In genomic region chr16:70746040-70746707, GRCh38 we compare ENCODE assay signal across 8 cellular contexts. TPM values are rescaled to one million over a fixed set of nuclear protein-coding genes. Genes with fewer than 3 reads are reported as not detected.
DNase-seq lines count a peak whose midpoint lies in the region; ATAC-seq, FAIRE-seq and TF ChIP-seq lines count a peak whose summit lies in the region.

No MANE protein-coding gene starts in this region.

- DNase-seq in A549 (ENCODE audit: low read depth in 1 of 2, low spot score in 1 of 2) (peak; percentile 68 to 79), glomerular visceral epithelial cell (ENCODE audit: extremely low spot score) (peak; percentile 49), small intestine (peak; percentile 40), KBM-7 (no peak), NCI-H1105 (lab: John Stamatoyannopoulos, UW) (no peak), NCI-H1092 (lab: John Stamatoyannopoulos, UW) (no peak)
- peak; percentile 30 for DNase-seq in activated CD8-positive, alpha-beta T cell treated with anti-CD3 and anti-CD28 coated beads for 36 hours

- H3K4me3 ChIP-seq in A549 (no peak overlapping the region), small intestine (ENCODE audit: low read depth in 1 of 2, low read length in 2 of 2) (no peak overlapping the region)

- H3K9me3 ChIP-seq in A549 (0 out of 3 replicates have a peak, but pooled peaks cover 2% of the 10 kb centered on the region), small intestine (ENCODE audit: control insufficient read depth, low read depth) (no peaks in the 10 kb centered on the region)

- FAIRE-seq in A549 (lab: Jason Lieb, UNC) (no peak), small intestine (lab: Jason Lieb, UNC) (no peak)

- peak; percentile 74 to 78 for ATAC-seq in A549
- peak; percentile 7 for ATAC-seq in HG02678 (IDR thresholded peaks at IDR 0.05; ENCODE audit: unreplicated experiment)
- ATAC-seq in activated CD8-positive, alpha-beta T cell treated with anti-CD3 and anti-CD28 coated beads for 36 hours: peak; percentile 32

- in situ Hi-C loops in KBM-7 (cut with MboI; ENCODE audit: low pct_unique_long_range_greater_than_20kb, low sequenced_read_pairs): no loop called here

- no peaks in the 10 kb centered on the region for H3K27me3 Mint-ChIP-seq in activated CD8-positive, alpha-beta T cell treated with anti-CD3 and anti-CD28 coated beads for 36 hours

- 3% methylated on average over 10 of the region's 12 CpGs for WGBS in A549 (ENCODE audit: missing lambda C conversion rate)
- WGBS in small intestine, 3 donors: 22 to 42% (median 28%) methylated on average over 12 of the region's 12 CpGs

- no peak for TF ChIP-seq EP300 in A549 (IDR thresholded peaks at IDR 0.05)

- no peak for TF ChIP-seq POLR2A in A549 (IDR thresholded peaks at IDR 0.05; ENCODE audit: low read length)

- H3K27ac Mint-ChIP-seq in activated CD8-positive, alpha-beta T cell treated with anti-CD3 and anti-CD28 coated beads for 36 hours: peak overlapping the region; percentile 72

- H3K4me1 Mint-ChIP-seq in activated CD8-positive, alpha-beta T cell treated with anti-CD3 and anti-CD28 coated beads for 36 hours (ENCODE audit: low read depth): peaks cover 37% of the 10 kb centered on the region

- H3K4me1 ChIP-seq in A549 (peaks cover 68% of the 10 kb centered on the region), small intestine (ENCODE audit: control insufficient read depth in 2 of 2, insufficient read depth in 1 of 2, low read depth in 1 of 2, low read length in 1 of 2) (peaks cover 3 to 17% of the 10 kb centered on the region in 2 donors)

- peaks cover 2% of the 10 kb centered on the region for H3K9me3 Mint-ChIP-seq in activated CD8-positive, alpha-beta T cell treated with anti-CD3 and anti-CD28 coated beads for 36 hours

- H3K27me3 ChIP-seq in small intestine (ENCODE audit: control insufficient read depth in 2 of 2, insufficient read depth in 2 of 2, low read length in 2 of 2): no peaks in the 10 kb centered on the region

- H3K4me2 ChIP-seq in A549: peak overlapping the region; percentile 71

- H3K27ac ChIP-seq in A549 (peak overlapping the region; percentile 94 to 97), small intestine (ENCODE audit: low read depth in 1 of 2, low read length in 1 of 2) (peak overlapping the region; percentile 60 to 86)

- H3K36me3 ChIP-seq in small intestine (ENCODE audit: control insufficient read depth in 2 of 2, insufficient read depth in 2 of 2, low read length in 2 of 2): peaks cover 2 to 11% of the 10 kb centered on the region in 2 donors

- TF ChIP-seq RAD21 in A549 (conservative IDR thresholded peaks at IDR 0.05 in 1 of 2, IDR thresholded peaks at IDR 0.05 in 1 of 2): no peak

- intact Hi-C loops in activated CD8-positive, alpha-beta T cell treated with anti-CD3 and anti-CD28 coated beads for 36 hours (cut with micrococcal nuclease): no loop called here

- CTCF ChIA-PET in A549 (lab: Yijun Ruan, JAX): interaction anchor here (1.1 to 5.1 kb wide), 7 partner anchors 11 to 67 kb away, joined by 3 to 35 read pairs (median 4); no protein-coding TSS in a partner anchor
- CTCF ChIA-PET in activated CD8-positive, alpha-beta T cell treated with anti-CD3 and anti-CD28 coated beads for 36 hours (lab: Charles Lee): no interaction called here

- H3K36me3 Mint-ChIP-seq in activated CD8-positive, alpha-beta T cell treated with anti-CD3 and anti-CD28 coated beads for 36 hours (ENCODE audit: low read depth): peaks cover 27% of the 10 kb centered on the region

- H3K4me3 Mint-ChIP-seq in activated CD8-positive, alpha-beta T cell treated with anti-CD3 and anti-CD28 coated beads for 36 hours: no peak overlapping the region

- POLR2A ChIA-PET in A549 (lab: Yijun Ruan, JAX): interaction anchor here (1.1 to 1.3 kb wide), 4 partner anchors 15 to 365 kb away, joined by 3 to 5 read pairs (median 3); no protein-coding TSS in a partner anchor
- POLR2A ChIA-PET in activated CD8-positive, alpha-beta T cell treated with anti-CD3 and anti-CD28 coated beads for 36 hours (lab: Charles Lee): interaction anchor here (0.9 to 1.6 kb wide), 2 partner anchors 8 to 50 kb away, joined by 3 to 12 read pairs; no protein-coding TSS in a partner anchor

- TF ChIP-seq CTCF in A549 (IDR thresholded peaks at IDR 0.05): no peak
- TF ChIP-seq CTCF in activated CD8-positive, alpha-beta T cell treated with anti-CD3 and anti-CD28 coated beads for 36 hours (IDR thresholded peaks at IDR 0.05): no peak

TF ChIP-seq in A549, 52 proteins besides CTCF, POLR2A, EP300 and RAD21 (continues in another document):
- TF ChIP-seq, protein P1, sequence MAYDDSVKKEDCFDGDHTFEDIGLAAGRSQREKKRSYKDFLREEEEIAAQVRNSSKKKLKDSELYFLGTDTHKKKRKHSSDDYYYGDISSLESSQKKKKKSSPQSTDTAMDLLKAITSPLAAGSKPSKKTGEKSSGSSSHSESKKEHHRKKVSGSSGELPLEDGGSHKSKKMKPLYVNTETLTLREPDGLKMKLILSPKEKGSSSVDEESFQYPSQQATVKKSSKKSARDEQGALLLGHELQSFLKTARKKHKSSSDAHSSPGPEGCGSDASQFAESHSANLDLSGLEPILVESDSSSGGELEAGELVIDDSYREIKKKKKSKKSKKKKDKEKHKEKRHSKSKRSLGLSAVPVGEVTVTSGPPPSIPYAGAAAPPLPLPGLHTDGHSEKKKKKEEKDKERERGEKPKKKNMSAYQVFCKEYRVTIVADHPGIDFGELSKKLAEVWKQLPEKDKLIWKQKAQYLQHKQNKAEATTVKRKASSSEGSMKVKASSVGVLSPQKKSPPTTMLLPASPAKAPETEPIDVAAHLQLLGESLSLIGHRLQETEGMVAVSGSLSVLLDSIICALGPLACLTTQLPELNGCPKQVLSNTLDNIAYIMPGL (CRISPR knock-in tag; IDR thresholded peaks at IDR 0.05; ENCODE audit: borderline replicate concordance): no peak
- TF ChIP-seq BHLHE40 (IDR thresholded peaks at IDR 0.05; ENCODE audit: low read depth, low read length) (peak; percentile 57; the same call in 1 of the 2 replicates), BCL3 (IDR thresholded peaks at IDR 0.05) (no peak), MYC (IDR thresholded peaks at IDR 0.05; ENCODE audit: borderline replicate concordance, low read length) (peak; percentile 91), E2F6 (IDR thresholded peaks at IDR 0.05; ENCODE audit: borderline replicate concordance, low read depth) (peak; percentile 92), NPAS2 (CRISPR knock-in tag; IDR thresholded peaks at IDR 0.05; ENCODE audit: borderline replicate concordance) (peak; percentile 70), HEYL (CRISPR knock-in tag; IDR thresholded peaks at IDR 0.05) (no peak), KDM5A (IDR thresholded peaks at IDR 0.05) (no peak), ZFP36 (IDR thresholded peaks at IDR 0.05; ENCODE audit: borderline replicate concordance, partially characterized antibody) (no peak), EHF (CRISPR knock-in tag; IDR thresholded peaks at IDR 0.05) (peak; percentile 85), RFX5 (IDR thresholded peaks at IDR 0.05) (no peak), HOXA7 (CRISPR knock-in tag; IDR thresholded peaks at IDR 0.05) (0 out of 2 replicates have a peak, but pooled peaks have one; percentile 76), RARB (CRISPR knock-in tag; IDR thresholded peaks at IDR 0.05) (no peak), TFCP2L1 (CRISPR knock-in tag; IDR thresholded peaks at IDR 0.05) (no peak), FOSL2 (IDR thresholded peaks at IDR 0.05) (no peak), FOSL2 (CRISPR knock-in tag; IDR thresholded peaks at IDR 0.05) (peak; percentile 35; the same call in 1 of the 2 replicates), ZSCAN20 (CRISPR knock-in tag; IDR thresholded peaks at IDR 0.05) (no peak), ELK1 (IDR thresholded peaks at IDR 0.05; ENCODE audit: low read depth, low read length) (no peak)

RNA-seq across cellular contexts. Expression of gene VAC14, which starts 54.8 kb away (rescaled TPM):
- polyA plus RNA-seq in A549 (2011; rRNA removed) (27.0 and 32.0 TPM in 2 replicates), A549 (2017; fragmentation: RNase III; extraction: RNeasy Plus Mini Kit Qiagen cat#74134 plus additional on column Dnase treatment) (22.7 to 25.3 TPM (median 23.5 TPM) in 3 replicates), small intestine (10 to 100 TPM; 26.6 to 32.9 (median 31.1) TPM)
- 37.8 and 46.7 TPM in 2 replicates for polyA plus RNA-seq in A549 (2012; cell fraction: cytosol; rRNA removed)
- 56.9 and 76.5 TPM in 2 replicates for polyA plus RNA-seq in A549 (2012; cell fraction: nucleus; rRNA removed)
- polyA minus RNA-seq in A549 (2011; rRNA and poly(A)+ RNA removed): 51.8 and 54.6 TPM in 2 replicates
- total RNA-seq in activated CD8-positive, alpha-beta T cell treated with anti-CD3 and anti-CD28 coated beads for 36 hours: 10 to 100 TPM; 27.6 TPM

Comparison
In these comparisons a context has a peak if more than half of its experiments do, and no peak if none do; other contexts are left out.
1. ATAC-seq: peak in every context shown above with its lines; median percentile 76 in A549; 32 in activated CD8-positive, alpha-beta T cell treated with anti-CD3 and anti-CD28 coated beads for 36 hours; 7 in HG02678.
2. DNase-seq: peak in A549 (2 of 2), activated CD8-positive, alpha-beta T cell treated with anti-CD3 and anti-CD28 coated beads for 36 hours (single experiment), glomerular visceral epithelial cell (single experiment) and small intestine (single experiment); none in KBM-7 (single experiment), NCI-H1105 (single experiment) and NCI-H1092 (single experiment).